In the genomic region with DNA sequence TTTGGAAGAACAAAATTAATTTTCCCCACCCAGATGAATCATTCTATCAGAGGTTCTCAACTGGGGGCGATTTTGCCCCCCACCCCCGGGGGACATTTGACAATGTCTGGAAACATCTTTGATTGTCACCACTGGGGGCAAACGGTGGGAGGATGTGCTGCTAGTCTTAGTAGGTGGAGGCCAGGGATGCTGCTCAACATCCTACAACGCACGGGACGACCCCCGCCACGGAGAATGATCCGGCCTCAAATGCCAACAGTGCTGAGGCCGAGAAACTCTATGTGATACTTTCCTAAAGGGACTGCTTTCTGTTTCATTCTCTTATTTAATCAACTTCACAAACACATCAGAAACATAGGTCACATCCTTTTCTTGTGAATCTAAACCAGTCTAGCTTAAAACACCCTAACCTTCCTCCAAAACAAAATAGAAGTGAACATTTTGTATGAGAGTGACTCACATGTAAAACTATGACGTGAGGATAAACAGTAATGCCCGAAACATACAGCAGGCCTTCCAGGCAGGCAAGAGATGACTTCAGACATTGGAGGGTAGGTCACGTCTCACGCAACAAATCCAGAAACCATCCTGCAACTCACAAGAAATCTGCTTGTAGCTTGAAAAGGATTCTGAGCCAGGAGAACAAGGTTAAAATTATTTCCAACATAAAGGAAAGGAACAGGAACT, we compare ENCODE assay signal across 8 cellular contexts. TPM values are rescaled to one million over a fixed set of nuclear protein-coding genes. Genes with fewer than 3 reads are reported as not detected.
DNase-seq lines count a peak whose midpoint lies in the region; ATAC-seq and TF ChIP-seq lines count a peak whose summit lies in the region.

No MANE protein-coding gene starts in this region.

- peaks cover 8% of the 10 kb centered on the region for H3K27me3 Mint-ChIP-seq in activated CD8-positive, alpha-beta memory T cell treated with anti-CD3 and anti-CD28 coated beads, Interleukin-2, amount 10 ng/mL, durations not matched to agents 7 days and 5 days
- peaks cover 36 to 44% of the 10 kb centered on the region in 2 donors for H3K27me3 Mint-ChIP-seq in stimulated activated naive B cell treated with anti-CD40 and anti-IgM and Interleukin-4, amounts not matched to agents 10 μg/mL and 1 μg/mL and 100 μg/mL, for 72 hours

- H3K4me3 ChIP-seq in HFF-Myc (replicated peaks; ENCODE audit: low read depth, low read length) = no peak overlapping the region
- H3K4me3 ChIP-seq in neuronal stem cell (ENCODE audit: low read length in 2 of 2) = no peak overlapping the region

- peak overlapping the region; percentile 96 for H3K27ac ChIP-seq in foreskin keratinocyte
- H3K27ac ChIP-seq in neuronal stem cell (replicated peaks; ENCODE audit: low read length) = no peak overlapping the region

- peaks cover 0 to 5% of the 10 kb centered on the region in 2 donors for H3K9me3 ChIP-seq in neuronal stem cell (replicated peaks in 1 of 2; ENCODE audit: control insufficient read depth in 2 of 2, insufficient read depth in 1 of 2, low read depth in 1 of 2, low read length in 2 of 2)

- H2BK120ac ChIP-seq in neuronal stem cell (ENCODE audit: low read depth, low read length) = no peak overlapping the region

- peak overlapping the region; percentile 98 for H3K27ac Mint-ChIP-seq in activated CD8-positive, alpha-beta memory T cell treated with anti-CD3 and anti-CD28 coated beads, Interleukin-2, amount 10 ng/mL, durations not matched to agents 7 days and 5 days
- H3K27ac Mint-ChIP-seq in stimulated activated naive B cell treated with anti-CD40 and anti-IgM and Interleukin-4, amounts not matched to agents 10 μg/mL and 1 μg/mL and 100 μg/mL, for 72 hours = no peak overlapping the region

- DNase-seq in HFF-Myc (ENCODE audit: extremely low read depth, low read depth) = peak; percentile 47
- DNase-seq in activated CD8-positive, alpha-beta memory T cell treated with anti-CD3 and anti-CD28 coated beads, Interleukin-2, amount 10 ng/mL, durations not matched to agents 7 days and 5 days = peak; percentile 71
- peak in 1 of 2 donors; percentile 75 for DNase-seq in foreskin keratinocyte
- DNase-seq in stimulated activated naive B cell treated with anti-CD40 and anti-IgM and Interleukin-4, amounts not matched to agents 10 μg/mL and 1 μg/mL and 100 μg/mL, for 72 hours = no peak
- DNase-seq in NCI-H2171 (lab: John Stamatoyannopoulos, UW) = no peak
- DNase-seq in OCI-M1 (lab: John Stamatoyannopoulos, UW) = no peak
- no peak for DNase-seq in neuronal stem cell (ENCODE audit: low spot score)

- H3K4me3 Mint-ChIP-seq in activated CD8-positive, alpha-beta memory T cell treated with anti-CD3 and anti-CD28 coated beads, Interleukin-2, amount 10 ng/mL, durations not matched to agents 7 days and 5 days = peak overlapping the region; percentile 78
- H3K4me3 Mint-ChIP-seq in stimulated activated naive B cell treated with anti-CD40 and anti-IgM and Interleukin-4, amounts not matched to agents 10 μg/mL and 1 μg/mL and 100 μg/mL, for 72 hours = peak overlapping the region; percentile 2 to 28

- peaks cover 38% of the 10 kb centered on the region for H3K4me1 Mint-ChIP-seq in activated CD8-positive, alpha-beta memory T cell treated with anti-CD3 and anti-CD28 coated beads, Interleukin-2, amount 10 ng/mL, durations not matched to agents 7 days and 5 days
- peaks cover 21 to 50% of the 10 kb centered on the region in 2 donors for H3K4me1 Mint-ChIP-seq in stimulated activated naive B cell treated with anti-CD40 and anti-IgM and Interleukin-4, amounts not matched to agents 10 μg/mL and 1 μg/mL and 100 μg/mL, for 72 hours

- peak; percentile 24 for ATAC-seq in activated CD8-positive, alpha-beta memory T cell treated with anti-CD3 and anti-CD28 coated beads, Interleukin-2, amount 10 ng/mL, durations not matched to agents 7 days and 5 days
- peak; percentile 27 for ATAC-seq in foreskin keratinocyte
- no peak for ATAC-seq in stimulated activated naive B cell treated with anti-CD40 and anti-IgM and Interleukin-4, amounts not matched to agents 10 μg/mL and 1 μg/mL and 100 μg/mL, for 72 hours (replicated peaks)
- no peak for ATAC-seq in GM18519 (IDR thresholded peaks at IDR 0.05; ENCODE audit: low FRiP score, unreplicated experiment)

- H3K36me3 ChIP-seq in neuronal stem cell (replicated peaks in 1 of 2; ENCODE audit: control insufficient read depth in 2 of 2, insufficient read depth in 2 of 2, low read length in 2 of 2) = no peaks in the 10 kb centered on the region

- TF ChIP-seq CTCF in HFF-Myc (IDR thresholded peaks at IDR 0.05; ENCODE audit: low read depth, low read length, missing control alignments) = no peak
- TF ChIP-seq CTCF in foreskin keratinocyte (conservative IDR thresholded peaks at IDR 0.05) = no peak

- no peak overlapping the region for H4K91ac ChIP-seq in neuronal stem cell (ENCODE audit: low read depth, low read length, poor library complexity)

- H3K79me1 ChIP-seq in neuronal stem cell (ENCODE audit: low read depth, low read length) = no peaks in the 10 kb centered on the region

- H3K9me3 Mint-ChIP-seq in activated CD8-positive, alpha-beta memory T cell treated with anti-CD3 and anti-CD28 coated beads, Interleukin-2, amount 10 ng/mL, durations not matched to agents 7 days and 5 days (ENCODE audit: low read depth) = no peaks in the 10 kb centered on the region
- peaks cover 3% of the 10 kb centered on the region in 2 donors for H3K9me3 Mint-ChIP-seq in stimulated activated naive B cell treated with anti-CD40 and anti-IgM and Interleukin-4, amounts not matched to agents 10 μg/mL and 1 μg/mL and 100 μg/mL, for 72 hours

- H2BK12ac ChIP-seq in neuronal stem cell (ENCODE audit: low read length) = no peak overlapping the region

- H2AK5ac ChIP-seq in neuronal stem cell (ENCODE audit: low read depth, low read length) = no peak overlapping the region

- no peak overlapping the region for H2BK15ac ChIP-seq in neuronal stem cell (ENCODE audit: low read length)

- H3K9ac ChIP-seq in neuronal stem cell (ENCODE audit: low read depth, low read length, poor library complexity) = no peak overlapping the region

- no peak overlapping the region for H3K23ac ChIP-seq in neuronal stem cell (ENCODE audit: low read depth, low read length, poor library complexity)

- H3K27me3 ChIP-seq in foreskin keratinocyte (no peaks in the 10 kb centered on the region), neuronal stem cell (ENCODE audit: control insufficient read depth in 3 of 3, insufficient read depth in 3 of 3, low read depth in 1 of 3, low read length in 3 of 3) (no peaks in the 10 kb centered on the region)

- H2BK5ac ChIP-seq in neuronal stem cell (ENCODE audit: low read length) = no peak overlapping the region

- no peak overlapping the region for H3K4ac ChIP-seq in neuronal stem cell (ENCODE audit: low read length)

- H3K4me2 ChIP-seq in neuronal stem cell (ENCODE audit: insufficient read depth, low read length, poor library complexity, severe bottlenecking) = no peak overlapping the region

- CTCF ChIA-PET in activated CD8-positive, alpha-beta memory T cell treated with anti-CD3 and anti-CD28 coated beads, Interleukin-2, amount 10 ng/mL, durations not matched to agents 7 days and 5 days (lab: Charles Lee) = interaction anchor here (0.6 to 1.4 kb wide), 4 partner anchors 13 to 622 kb away, joined by 3 to 4 read pairs (median 3); a partner anchor contains a TSS

- no peak overlapping the region for H3K14ac ChIP-seq in neuronal stem cell (ENCODE audit: low read length)

- no peak overlapping the region for H3K18ac ChIP-seq in neuronal stem cell (ENCODE audit: low read length)

- H3K36me3 Mint-ChIP-seq in activated CD8-positive, alpha-beta memory T cell treated with anti-CD3 and anti-CD28 coated beads, Interleukin-2, amount 10 ng/mL, durations not matched to agents 7 days and 5 days = peaks cover 7% of the 10 kb centered on the region
- H3K36me3 Mint-ChIP-seq in stimulated activated naive B cell treated with anti-CD40 and anti-IgM and Interleukin-4, amounts not matched to agents 10 μg/mL and 1 μg/mL and 100 μg/mL, for 72 hours = peaks cover 0 to 1% of the 10 kb centered on the region in 2 donors

- no peak overlapping the region for H4K8ac ChIP-seq in neuronal stem cell (ENCODE audit: low read depth, low read length)

- no peak overlapping the region for H2AFZ ChIP-seq in neuronal stem cell (ENCODE audit: low read length)

- WGBS in neuronal stem cell (ENCODE audit: extremely low coverage in 2 of 2, insufficient read length in 2 of 2, insufficient replicate concordance in 1 of 2), 2 donors = no CpG with 5 or more reads among the region's 14 CpGs

- H3K4me1 ChIP-seq in foreskin keratinocyte (peaks cover 13% of the 10 kb centered on the region), neuronal stem cell (ENCODE audit: control insufficient read depth in 2 of 2, insufficient read depth in 1 of 2, low read depth in 1 of 2, low read length in 2 of 2) (peaks cover 0 to 9% of the 10 kb centered on the region in 2 donors)

RNA-seq across cellular contexts. Expression of a gene that starts 37.2 kb away (rescaled TPM):
- 10 to 100 TPM; 13.0 to 33.5 TPM for total RNA-seq in activated CD8-positive, alpha-beta memory T cell treated with anti-CD3 and anti-CD28 coated beads, Interleukin-2, amount 10 ng/mL, durations not matched to agents 7 days and 5 days
- total RNA-seq in foreskin keratinocyte = 46.4 and 61.5 TPM in 2 replicates
- polyA plus RNA-seq in foreskin keratinocyte = 21.4 and 32.5 TPM in 2 replicates
- polyA plus RNA-seq in neuronal stem cell (2013, experiment 1 of 2) = 16.6 TPM
- 16.6 TPM for polyA plus RNA-seq in neuronal stem cell (2013, experiment 2 of 2)

Comparison
In these comparisons a context has a peak if more than half of its experiments do, and no peak if none do; other contexts are left out.
1. DNase-seq: peak in HFF-Myc (single experiment) and activated CD8-positive, alpha-beta memory T cell treated with anti-CD3 and anti-CD28 coated beads, Interleukin-2, amount 10 ng/mL, durations not matched to agents 7 days and 5 days (single experiment); none in stimulated activated naive B cell treated with anti-CD40 and anti-IgM and Interleukin-4, amounts not matched to agents 10 μg/mL and 1 μg/mL and 100 μg/mL, for 72 hours (single experiment), NCI-H2171 (single experiment), OCI-M1 (single experiment) and neuronal stem cell (single experiment).
2. ATAC-seq: peak in activated CD8-positive, alpha-beta memory T cell treated with anti-CD3 and anti-CD28 coated beads, Interleukin-2, amount 10 ng/mL, durations not matched to agents 7 days and 5 days (single experiment) and foreskin keratinocyte (single experiment); none in stimulated activated naive B cell treated with anti-CD40 and anti-IgM and Interleukin-4, amounts not matched to agents 10 μg/mL and 1 μg/mL and 100 μg/mL, for 72 hours (0 of 2) and GM18519 (single experiment).